25 cellular contexts compared by ENCODE assay signal in the genomic region with DNA sequence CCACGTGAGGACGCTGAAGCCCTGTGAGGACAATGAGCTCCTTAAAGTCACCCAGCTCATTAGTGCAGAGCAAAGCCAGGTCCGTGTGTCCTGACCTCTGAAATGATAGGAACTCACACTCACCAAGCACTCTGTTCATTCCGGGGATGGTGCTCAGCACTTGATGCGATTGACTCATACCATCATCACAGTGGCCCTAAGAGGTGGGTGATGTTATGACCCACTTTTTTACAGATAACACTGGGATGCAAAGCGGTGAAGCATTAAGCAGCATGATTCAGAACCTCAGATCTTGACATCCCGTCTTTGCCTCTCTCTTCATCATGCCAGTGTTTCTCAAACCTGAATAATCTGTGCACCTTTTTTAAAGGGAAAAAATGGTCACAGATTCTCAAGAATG.
A peak's percentile ranks its signal among the peaks of the same experiment; 100 is the strongest.
DNase-seq lines count a peak whose midpoint lies in the region; ATAC-seq and TF ChIP-seq lines count a peak whose summit lies in the region.
"Had no signal": no experiment of that assay in that cellular context is flagged by ENCODE, and none has a peak within 500 bp of the region (broad histone marks: within the 10 kb centered on the region; RNA-seq: fewer than 3 reads in every experiment).

No MANE protein-coding gene starts in this region.

- no peaks in the 10 kb centered on the region for H4K20me1 ChIP-seq in GM23248 (ENCODE audit: insufficient read depth)

- in situ Hi-C loops in GM23248 (cut with MboI), result no loop called here

- no peaks in the 10 kb centered on the region for H3K4me1 Mint-ChIP-seq in chondrocyte (ENCODE audit: low read depth)

- no peak for TF ChIP-seq CTCF in kidney epithelial cell (IDR thresholded peaks at IDR 0.05; ENCODE audit: insufficient read depth, low read length, poor library complexity, severe bottlenecking)
- TF ChIP-seq CTCF in chondrocyte (IDR thresholded peaks at IDR 0.05), result no peak
- no peak for TF ChIP-seq CTCF in omental fat pad (IDR thresholded peaks at IDR 0.05)

- H3K27ac ChIP-seq in GM23248, result no peak overlapping the region
- H3K27ac ChIP-seq: cardiac muscle cell, thyroid gland had no signal

- no peaks in the 10 kb centered on the region for H3K9me2 ChIP-seq in GM23248 (ENCODE audit: insufficient read depth)

- H3K4me3 ChIP-seq in GM23248 (no peak overlapping the region), kidney epithelial cell (ENCODE audit: low read depth, low read length) (no peak overlapping the region)
- H3K4me3 ChIP-seq: cardiac muscle cell, thyroid gland had no signal

- WGBS in GM23248 (ENCODE audit: low coverage in 1 of 2, low lambda C conversion rate in 2 of 2, missing lambda C conversion rate in 2 of 2), 2 experiments, result 48 to 53% methylated on average over 7 of the region's 7 CpGs

- no peaks in the 10 kb centered on the region for H3K9me3 Mint-ChIP-seq in chondrocyte (ENCODE audit: low read depth)
- H3K9me3 Mint-ChIP-seq: activated CD4-positive, alpha-beta T cell treated with anti-CD3 and anti-CD28 coated beads, Interleukin-2, amount 10 ng/mL, durations not matched to agents 24 days and 14 days; dendritic cell treated with granulocyte-macrophage colony-stimulating factor and Interleukin-4, amounts not matched to agents 40 ng/mL and 50 ng/mL, for 4 days; mesothelial cell of epicardium; natural killer cell treated with Interleukin-12 subunit alpha and Interleukin-12 subunit beta and Interleukin-15 and Interleukin-18, amount 100 ng/mL, for 72 hours had no signal

- no peaks in the 10 kb centered on the region for H3K79me2 ChIP-seq in GM23248 (ENCODE audit: insufficient read depth)

- peaks cover 24% of the 10 kb centered on the region for H3K4me1 ChIP-seq in GM23248 (ENCODE audit: insufficient read depth)
- H3K4me1 ChIP-seq: Caco-2, thyroid gland had no signal

- no peaks in the 10 kb centered on the region for H3K9me3 ChIP-seq in GM23248 (ENCODE audit: low read depth)
- H3K9me3 ChIP-seq: Caco-2, thyroid gland had no signal

- no peak for ATAC-seq in omental fat pad (ENCODE audit: low FRiP score)
- no peak for ATAC-seq in activated CD4-positive, CD25-positive, alpha-beta regulatory T cell treated with anti-CD3 and anti-CD28 coated beads, Interleukin-2, amount 50 U/mL, for 24 hours
- ATAC-seq: natural killer cell treated with Interleukin-12 subunit alpha and Interleukin-12 subunit beta and Interleukin-15 and Interleukin-18, amount 100 ng/mL, for 72 hours had no signal

- H3K27me3 Mint-ChIP-seq in chondrocyte (ENCODE audit: low read depth), result no peaks in the 10 kb centered on the region
- H3K27me3 Mint-ChIP-seq: activated CD4-positive, alpha-beta T cell treated with anti-CD3 and anti-CD28 coated beads, Interleukin-2, amount 10 ng/mL, durations not matched to agents 24 days and 14 days; dendritic cell treated with granulocyte-macrophage colony-stimulating factor and Interleukin-4, amounts not matched to agents 40 ng/mL and 50 ng/mL, for 4 days; natural killer cell treated with Interleukin-12 subunit alpha and Interleukin-12 subunit beta and Interleukin-15 and Interleukin-18, amount 100 ng/mL, for 72 hours had no signal

- H3K4me3 Mint-ChIP-seq in chondrocyte (ENCODE audit: unreplicated experiment), result no peak overlapping the region
- H3K4me3 Mint-ChIP-seq: activated CD4-positive, alpha-beta T cell treated with anti-CD3 and anti-CD28 coated beads, Interleukin-2, amount 10 ng/mL, durations not matched to agents 24 days and 14 days; dendritic cell treated with granulocyte-macrophage colony-stimulating factor and Interleukin-4, amounts not matched to agents 40 ng/mL and 50 ng/mL, for 4 days; mesothelial cell of epicardium; natural killer cell treated with Interleukin-12 subunit alpha and Interleukin-12 subunit beta and Interleukin-15 and Interleukin-18, amount 100 ng/mL, for 72 hours had no signal

- H3K4me2 ChIP-seq in GM23248 (ENCODE audit: unreplicated experiment), result no peak overlapping the region

- no peaks in the 10 kb centered on the region for H3K27me3 ChIP-seq in GM23248 (replicated peaks; ENCODE audit: insufficient read depth)
- no peaks in the 10 kb centered on the region for H3K27me3 ChIP-seq in kidney epithelial cell (ENCODE audit: control insufficient read depth, insufficient read depth, low read length)
- H3K27me3 ChIP-seq: cardiac muscle cell, thyroid gland had no signal

- no peak overlapping the region for H3K27ac Mint-ChIP-seq in chondrocyte (ENCODE audit: unreplicated experiment)
- H3K27ac Mint-ChIP-seq: activated CD4-positive, alpha-beta T cell treated with anti-CD3 and anti-CD28 coated beads, Interleukin-2, amount 10 ng/mL, durations not matched to agents 24 days and 14 days; dendritic cell treated with granulocyte-macrophage colony-stimulating factor and Interleukin-4, amounts not matched to agents 40 ng/mL and 50 ng/mL, for 4 days; mesothelial cell of epicardium; natural killer cell treated with Interleukin-12 subunit alpha and Interleukin-12 subunit beta and Interleukin-15 and Interleukin-18, amount 100 ng/mL, for 72 hours had no signal

- H3K36me3 ChIP-seq in GM23248 (ENCODE audit: low read depth) (no peaks in the 10 kb centered on the region), kidney epithelial cell (ENCODE audit: control insufficient read depth, insufficient read depth, low read length) (no peaks in the 10 kb centered on the region)

- no peak overlapping the region for H3K9ac ChIP-seq in GM23248

- peaks cover 15% of the 10 kb centered on the region for H3K36me3 Mint-ChIP-seq in chondrocyte (ENCODE audit: low read depth)
- H3K36me3 Mint-ChIP-seq: natural killer cell treated with Interleukin-12 subunit alpha and Interleukin-12 subunit beta and Interleukin-15 and Interleukin-18, amount 100 ng/mL, for 72 hours had no signal

- H3F3A ChIP-seq in GM23248 (ENCODE audit: insufficient read depth), result peaks cover 25% of the 10 kb centered on the region

- DNase-seq in GM23248 (peak; percentile 68), T1000 (lab: John Stamatoyannopoulos, UW) (peak; percentile 10), kidney epithelial cell (ENCODE audit: low read depth) (peak; percentile 39), chondrocyte (ENCODE audit: low spot score) (no peak), omental fat pad (ENCODE audit: low spot score) (no peak)
- no peak for DNase-seq in activated T-cell treated with anti-CD3 and anti-CD28 coated beads, Interleukin-2, amount 50 U/mL, for 1 hour
- DNase-seq: activated CD4-positive, alpha-beta T cell treated with anti-CD3 and anti-CD28 coated beads, Interleukin-2, amount 10 ng/mL, durations not matched to agents 24 days and 14 days; Caco-2; EL; foreskin fibroblast; KBM-7; kidney; NCI-H1694 treated with DMSO at 0.1 percent for 48 hours; NCI-H82; OCI-M1; posterior cingulate gyrus; SHP77 treated with DMSO at 0.1 percent for 48 hours; stimulated activated CD4-positive, alpha-beta T cell treated with anti-CD3 and anti-CD28 coated beads, Interleukin-2, amount 100 ng/mL, for 24 hours; stimulated activated naive CD4-positive, alpha-beta T cell treated with Interleukin-2 at 50 U/mL for 16 hours; thyroid gland had no signal

- H2AFZ ChIP-seq in GM23248, result no peak overlapping the region

Comparison
In these comparisons a context has a peak if more than half of its experiments do, and no peak if none do; other contexts are left out.
1. DNase-seq: peak in GM23248 (single experiment), T1000 (single experiment) and kidney epithelial cell (single experiment); none in activated T-cell treated with anti-CD3 and anti-CD28 coated beads, Interleukin-2, amount 50 U/mL, for 1 hour (single experiment), chondrocyte (single experiment) and omental fat pad (single experiment).